In genomic region chr12:95385246-95385645, GRCh38 we compare ENCODE assay signal across 9 cellular contexts.
DNase-seq lines count a peak whose midpoint lies in the region; ATAC-seq, FAIRE-seq and TF ChIP-seq lines count a peak whose summit lies in the region.
"Had no signal": no experiment of that assay in that cellular context is flagged by ENCODE, and none has a peak within 500 bp of the region (broad histone marks: within the 10 kb centered on the region; RNA-seq: fewer than 3 reads in every experiment).

No MANE protein-coding gene starts in this region.

- peak overlapping the region; percentile 55; the same call in 1 of the 2 replicates for H3K18ac ChIP-seq in IMR-90 (ENCODE audit: low read depth, low read length)

- H3K4me1 ChIP-seq in IMR-90 (ENCODE audit: control insufficient read depth, insufficient read depth, low read length) (peaks cover 2% of the 10 kb centered on the region; the same call in 1 of the 2 replicates), keratinocyte (ENCODE audit: control insufficient read depth, extremely low read depth, insufficient read depth, low read length) (no peaks in the 10 kb centered on the region), suprapubic skin (peaks cover 15% of the 10 kb centered on the region)

- CTCF ChIA-PET in IMR-90 (lab: Yijun Ruan, JAX), result interaction anchor here (0.6 kb wide), 1 partner anchor 91 kb away, joined by 6 read pairs; no protein-coding TSS in a partner anchor

- FAIRE-seq in keratinocyte (lab: Jason Lieb, UNC), result no peak

- H3K56ac ChIP-seq in IMR-90 (ENCODE audit: extremely low read depth, insufficient read depth, low read length), result no peak overlapping the region

- WGBS in IMR-90 (ENCODE audit: extremely low coverage in 2 of 2, insufficient read length in 1 of 2), 2 experiments, result 18% methylated on average over 4 of the region's 7 CpGs; no CpG with 5 or more reads in 1 of the 2 experiments
- 46% methylated on average over 7 of the region's 7 CpGs for WGBS in suprapubic skin

- POLR2A ChIA-PET in IMR-90 (lab: Charles Lee; ENCODE audit: unreplicated experiment), result no interaction called here

- no peak for TF ChIP-seq RAD21 in IMR-90 (IDR thresholded peaks at IDR 0.05; ENCODE audit: low read length)

- dilution Hi-C loops in IMR-90 (cut with HindIII; ENCODE audit: low sequenced_read_pairs, unreplicated experiment), result no loop called here
- dilution Hi-C loops in keratinocyte (cut with MboI; ENCODE audit: extremely low pct_ligation_motif_present, low sequenced_read_pairs), result no loop called here

- H2AFZ ChIP-seq in IMR-90 (replicated peaks; ENCODE audit: low read length, poor library complexity) (peak overlapping the region; percentile 74), keratinocyte (ENCODE audit: control insufficient read depth, low read length) (no peak overlapping the region)

- H4K20me1 ChIP-seq in IMR-90 (ENCODE audit: insufficient read depth, low read length) (no peaks in the 10 kb centered on the region), keratinocyte (ENCODE audit: control insufficient read depth, extremely low read depth, insufficient read depth, low read length) (no peaks in the 10 kb centered on the region)

- no TSS peak for BruUV-seq in IMR-90 (replicated peaks; lab: Mats Ljungman, UMichigan)

- TF ChIP-seq POLR2A in IMR-90 (IDR thresholded peaks at IDR 0.05; ENCODE audit: low read depth, low read length) (no peak), suprapubic skin (IDR thresholded peaks at IDR 0.05) (no peak)

- H4K91ac ChIP-seq in IMR-90 (ENCODE audit: insufficient read depth, low read depth, low read length), result no peak overlapping the region

- 0 out of 3 replicates have a peak overlapping the region, but pooled peaks have one; percentile 14 for H2BK15ac ChIP-seq in IMR-90 (ENCODE audit: low read depth, low read length)

- H3K36me3 ChIP-seq in IMR-90 (ENCODE audit: control insufficient read depth, insufficient read depth, low read length) (no peaks in the 10 kb centered on the region), keratinocyte (ENCODE audit: control insufficient read depth in 2 of 2, extremely low read depth in 1 of 2, insufficient read depth in 2 of 2, low read length in 2 of 2) (no peaks in the 10 kb centered on the region), suprapubic skin (no peaks in the 10 kb centered on the region)
- H3K36me3 ChIP-seq: WERI-Rb-1 had no signal

- 0 out of 2 replicates have a peak overlapping the region, but pooled peaks have one; percentile 19 for H3K4me3 ChIP-seq in IMR-90 (ENCODE audit: insufficient read depth, low read depth, low read length)
- H3K4me3 ChIP-seq in cardiac fibroblast (replicated peaks in 1 of 2; ENCODE audit: low read depth in 2 of 2, low read length in 2 of 2), result peak overlapping the region; percentile 30 to 36
- H3K4me3 ChIP-seq in keratinocyte (ENCODE audit: control insufficient read depth in 2 of 3, extremely low read depth in 1 of 3, insufficient read depth in 2 of 3, low read depth in 1 of 3, low read length in 3 of 3), result no peak overlapping the region
- peak overlapping the region; percentile 38 for H3K4me3 ChIP-seq in suprapubic skin

- intact Hi-C loops in IMR-90 (cut with micrococcal nuclease), result no loop called here

- H3K4ac ChIP-seq in IMR-90 (ENCODE audit: low read depth, low read length), result peak overlapping the region; percentile 53; the same call in 1 of the 2 replicates

- H3K4me2 ChIP-seq in IMR-90 (ENCODE audit: low read depth, low read length) (peak overlapping the region; percentile 94), keratinocyte (ENCODE audit: control insufficient read depth, extremely low read depth, insufficient read depth, low read depth, low read length) (peak overlapping the region; percentile 17)

- H3K27ac ChIP-seq in IMR-90 (ENCODE audit: insufficient read depth, low read length), result peak overlapping the region; percentile 24; the same call in 1 of the 2 replicates
- no peak overlapping the region for H3K27ac ChIP-seq in keratinocyte (ENCODE audit: control insufficient read depth, insufficient read depth, low read length)
- H3K27ac ChIP-seq in suprapubic skin, result peak overlapping the region; percentile 70
- H3K27ac ChIP-seq: WERI-Rb-1 had no signal

- ATAC-seq in IMR-90 (ENCODE audit: low read depth), result peak; percentile 78
- ATAC-seq in HG03108 (IDR thresholded peaks at IDR 0.05; ENCODE audit: unreplicated experiment), result no peak

- H2AK5ac ChIP-seq in IMR-90 (ENCODE audit: low read depth, low read length), result no peak overlapping the region

- in situ Hi-C loops in IMR-90 (cut with MboI; ENCODE audit: low sequenced_read_pairs), result no loop called here

- peak overlapping the region; percentile 34; the same call in 1 of the 2 replicates for H4K5ac ChIP-seq in IMR-90 (ENCODE audit: low read depth, low read length)

- H3K79me2 ChIP-seq in keratinocyte (ENCODE audit: control insufficient read depth, insufficient read depth, low read length), result no peaks in the 10 kb centered on the region

- peak overlapping the region; percentile 20 for H2AK9ac ChIP-seq in IMR-90 (replicated peaks; ENCODE audit: low read depth, low read length, poor library complexity)

- H2BK5ac ChIP-seq in IMR-90 (ENCODE audit: low read depth, low read length, poor library complexity, severe bottlenecking), result no peak overlapping the region

- no peaks in the 10 kb centered on the region for H3K79me1 ChIP-seq in IMR-90 (ENCODE audit: low read depth in 1 of 2, low read length in 2 of 2)

- no peaks in the 10 kb centered on the region for H3K9me1 ChIP-seq in IMR-90 (ENCODE audit: insufficient read depth, low read length)
- no peaks in the 10 kb centered on the region for H3K9me1 ChIP-seq in keratinocyte (ENCODE audit: control insufficient read depth, extremely low read depth, insufficient read depth, low read length)

- no peak for TF ChIP-seq EP300 in suprapubic skin (IDR thresholded peaks at IDR 0.05)

- no peak for TF ChIP-seq CTCF in IMR-90 (conservative IDR thresholded peaks at IDR 0.05; ENCODE audit: low read depth, low read length)
- TF ChIP-seq CTCF in cardiac fibroblast (IDR thresholded peaks at IDR 0.05; ENCODE audit: low read depth, low read length), result no peak
- TF ChIP-seq CTCF in keratinocyte (optimal IDR thresholded peaks at IDR 0.05 in 1 of 3, IDR thresholded peaks at IDR 0.05 in 1 of 3, conservative IDR thresholded peaks at IDR 0.05 in 1 of 3; ENCODE audit: extremely low read depth in 1 of 3, insufficient read depth in 2 of 3, low read length in 3 of 3), result no peak
- no peak for TF ChIP-seq CTCF in suprapubic skin (IDR thresholded peaks at IDR 0.05)

- H2BK20ac ChIP-seq in IMR-90 (ENCODE audit: low read depth, low read length), result peak overlapping the region; percentile 36; the same call in 1 of the 2 replicates

- no peak overlapping the region for H2BK120ac ChIP-seq in IMR-90 (ENCODE audit: low read depth, low read length)

- no peaks in the 10 kb centered on the region; the same call in 1 of the 2 replicates for H3K27me3 ChIP-seq in IMR-90 (ENCODE audit: control insufficient read depth, insufficient read depth, low read length)
- H3K27me3 ChIP-seq in keratinocyte (ENCODE audit: control insufficient read depth, extremely low read depth, insufficient read depth, low read length), result no peaks in the 10 kb centered on the region
- H3K27me3 ChIP-seq in suprapubic skin, result no peaks in the 10 kb centered on the region

- peak overlapping the region; percentile 78; the same call in 1 of the 2 replicates for H3K14ac ChIP-seq in IMR-90 (replicated peaks; ENCODE audit: low read depth, low read length)

- peak; percentile 8 for DNase-seq in IMR-90
- DNase-seq in cardiac fibroblast (ENCODE audit: low read depth in 2 of 2), result peak; percentile 63 to 79
- DNase-seq in keratinocyte (ENCODE audit: low read depth, low spot score), result no peak
- no peak for DNase-seq in suprapubic skin (ENCODE audit: low spot score in 2 of 2)
- DNase-seq in DMS53 treated with DMSO at 0.1 percent for 48 hours (lab: John Stamatoyannopoulos, UW; ENCODE audit: unreplicated experiment), result no peak
- DNase-seq in NCI-H1694 (lab: John Stamatoyannopoulos, UW), result no peak
- no peak for DNase-seq in NCI-H2227 treated with DMSO at 0.1 percent for 48 hours (lab: John Stamatoyannopoulos, UW)
- DNase-seq: WERI-Rb-1 had no signal

- H3K9ac ChIP-seq in IMR-90 (ENCODE audit: low read depth, low read length) (peak overlapping the region; percentile 16; the same call in 1 of the 2 replicates), keratinocyte (ENCODE audit: control insufficient read depth, extremely low read depth, insufficient read depth, low read length) (no peak overlapping the region)

- H3K9me3 ChIP-seq in IMR-90 (ENCODE audit: control insufficient read depth, insufficient read depth, low read length) (no peaks in the 10 kb centered on the region), keratinocyte (ENCODE audit: control insufficient read depth, low read depth, low read length) (no peaks in the 10 kb centered on the region), suprapubic skin (no peaks in the 10 kb centered on the region)

- no peak overlapping the region; the same call in 1 of the 2 replicates for H3K23ac ChIP-seq in IMR-90 (ENCODE audit: low read depth, low read length)

- no peak overlapping the region for H4K8ac ChIP-seq in IMR-90 (ENCODE audit: low read depth in 2 of 2, low read length in 2 of 2)

TF ChIP-seq in IMR-90, 13 proteins besides CTCF, POLR2A, EP300 and RAD21 (continues in another document):
- no peak for TF ChIP-seq RFX5 (IDR thresholded peaks at IDR 0.05; ENCODE audit: low read depth, low read length)
- no peak for TF ChIP-seq MAZ (IDR thresholded peaks at IDR 0.05; ENCODE audit: borderline replicate concordance, low read depth, low read length)
- TF ChIP-seq USF2 (IDR thresholded peaks at IDR 0.05; ENCODE audit: low read depth, low read length), result no peak
- no peak for TF ChIP-seq MAFK (IDR thresholded peaks at IDR 0.05; ENCODE audit: low read depth, low read length)
- TF ChIP-seq RCOR1 (IDR thresholded peaks at IDR 0.05; ENCODE audit: insufficient replicate concordance, low read length), result no peak
- TF ChIP-seq FOS (IDR thresholded peaks at IDR 0.05; ENCODE audit: low read depth, low read length), result no peak
- no peak for TF ChIP-seq CHD1 (IDR thresholded peaks at IDR 0.05; ENCODE audit: low read depth, low read length)
- no peak for TF ChIP-seq BHLHE40 (IDR thresholded peaks at IDR 0.05; ENCODE audit: low read depth, low read length)
- TF ChIP-seq CEBPB (IDR thresholded peaks at IDR 0.05; ENCODE audit: low read depth, low read length), result no peak
- no peak for TF ChIP-seq SMC3 (IDR thresholded peaks at IDR 0.05; ENCODE audit: low read depth, low read length)

Comparison
In these comparisons a context has a peak if more than half of its experiments do, and no peak if none do; other contexts are left out.
1. DNase-seq: peak in IMR-90 (single experiment) and cardiac fibroblast (2 of 2); none in keratinocyte (single experiment), suprapubic skin (0 of 2), DMS53 treated with DMSO at 0.1 percent for 48 hours (single experiment), NCI-H1694 (single experiment) and NCI-H2227 treated with DMSO at 0.1 percent for 48 hours (single experiment).
2. H3K4me3 ChIP-seq: peak in IMR-90 (single experiment), cardiac fibroblast (2 of 2) and suprapubic skin (single experiment); none in keratinocyte (0 of 3).